Comparison of ENCODE assay signal across 21 cellular contexts in the genomic region with DNA sequence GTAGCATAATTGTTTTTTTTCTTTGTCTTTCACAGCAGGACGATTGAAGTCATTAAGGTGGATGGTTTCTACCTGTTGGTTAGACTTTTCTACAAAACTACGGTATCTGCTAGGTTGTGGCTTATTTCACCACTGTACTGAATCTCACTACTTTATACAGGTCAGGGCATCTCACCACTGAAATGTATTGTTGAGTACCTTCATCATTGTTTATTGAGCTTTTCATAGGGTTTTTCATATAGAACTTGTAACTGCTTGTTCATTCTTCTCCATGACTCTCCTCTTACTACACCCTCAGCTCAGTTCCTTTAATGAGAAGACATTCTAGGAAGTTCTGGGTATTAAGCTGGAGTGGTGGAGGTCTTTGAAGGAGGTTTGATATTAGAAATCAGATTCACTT.
DNase-seq lines count a peak whose midpoint lies in the region; ATAC-seq and TF ChIP-seq lines count a peak whose summit lies in the region.
"Had no signal": no experiment of that assay in that cellular context is flagged by ENCODE, and none has a peak within 500 bp of the region (broad histone marks: within the 10 kb centered on the region; RNA-seq: fewer than 3 reads in every experiment).

No MANE protein-coding gene starts in this region.

- peaks cover 4% of the 10 kb centered on the region for H3K4me1 Mint-ChIP-seq in MCF 10A (ENCODE audit: insufficient read depth, unreplicated experiment)
- H3K4me1 Mint-ChIP-seq: B cell had no signal

- H3K9me3 ChIP-seq in mammary epithelial cell (replicated peaks; ENCODE audit: insufficient read depth, low read length) (no peaks in the 10 kb centered on the region), BE2C (no peaks in the 10 kb centered on the region)

- TF ChIP-seq CTCF in mammary epithelial cell (conservative IDR thresholded peaks at IDR 0.05 in 1 of 2, IDR thresholded peaks at IDR 0.05 in 1 of 2; ENCODE audit: extremely low read depth in 1 of 2, insufficient read depth in 1 of 2, low read depth in 1 of 2, low read length in 2 of 2) (no peak), MCF 10A (IDR thresholded peaks at IDR 0.05; ENCODE audit: unreplicated experiment) (no peak), epithelial cell of esophagus (IDR thresholded peaks at IDR 0.05; ENCODE audit: insufficient read depth, low read depth, low read length, missing control alignments) (no peak), foreskin keratinocyte (conservative IDR thresholded peaks at IDR 0.05) (no peak), GM13976 (IDR thresholded peaks at IDR 0.05; ENCODE audit: borderline replicate concordance, control extremely low read depth, extremely low read depth, insufficient read depth, missing control alignments) (no peak), BE2C (IDR thresholded peaks at IDR 0.05; ENCODE audit: low read depth, low read length) (no peak)

- intact Hi-C loops in mammary epithelial cell (cut with micrococcal nuclease), result no loop called here
- intact Hi-C loops in MCF 10A (cut with micrococcal nuclease), result no loop called here

- peak; percentile 55 for ATAC-seq in foreskin keratinocyte
- ATAC-seq: GM12878, GM23338, HCT116 had no signal

- no peaks in the 10 kb centered on the region for H3K27me3 Mint-ChIP-seq in MCF 10A (ENCODE audit: insufficient read depth, unreplicated experiment)
- H3K27me3 Mint-ChIP-seq: CD4-positive, alpha-beta T cell; CD8-positive, alpha-beta memory T cell had no signal

- H3K4me1 ChIP-seq in mammary epithelial cell (ENCODE audit: insufficient read depth, low read length), result peaks cover 9% of the 10 kb centered on the region
- peaks cover 10% of the 10 kb centered on the region for H3K4me1 ChIP-seq in foreskin keratinocyte
- peaks cover 3% of the 10 kb centered on the region for H3K4me1 ChIP-seq in BE2C

- H3K9me3 Mint-ChIP-seq in MCF 10A (ENCODE audit: unreplicated experiment), result no peaks in the 10 kb centered on the region
- H3K9me3 Mint-ChIP-seq: CD4-positive, alpha-beta T cell; CD8-positive, alpha-beta memory T cell; HFFc6 had no signal

- no peak overlapping the region for H3K27ac ChIP-seq in mammary epithelial cell (ENCODE audit: insufficient read depth, low read depth, low read length)
- no peak overlapping the region for H3K27ac ChIP-seq in foreskin keratinocyte
- H3K27ac ChIP-seq: 22Rv1; BLaER1 treated with 17β-estradiol and CSF1 and Interleukin-3, amounts not matched to agents 10 nM and 100 nM had no signal

- DNase-seq in mammary epithelial cell (peak; percentile 69), MCF 10A (ENCODE audit: unreplicated experiment) (no peak), epithelial cell of esophagus (ENCODE audit: low read depth) (peak; percentile 47), foreskin keratinocyte (peak; percentile 52 to 63), GM13976 (ENCODE audit: low spot score) (no peak), BE2C (no peak)
- DNase-seq: CD4-positive, alpha-beta T cell; CD8-positive, alpha-beta memory T cell; DMS 273 treated with DMSO at 0.1 percent for 48 hours; DMS79; EL; GDM1; H9; HFFc6 had no signal

- WGBS in mammary epithelial cell (ENCODE audit: low coverage, missing lambda C conversion rate), result 70% methylated on average over 2 of the region's 2 CpGs

- H3K4me3 Mint-ChIP-seq in MCF 10A (ENCODE audit: unreplicated experiment), result no peak overlapping the region
- H3K4me3 Mint-ChIP-seq: B cell; CD14-positive monocyte; CD4-positive, alpha-beta T cell; CD8-positive, alpha-beta memory T cell; GM23338; H9; HFFc6 had no signal

- H4K20me1 ChIP-seq in mammary epithelial cell (ENCODE audit: insufficient read depth, low read length), result no peaks in the 10 kb centered on the region
- H4K20me1 ChIP-seq: BLaER1 treated with 17β-estradiol and CSF1 and Interleukin-3, amounts not matched to agents 10 nM and 100 nM had no signal

- BruUV-seq in mammary epithelial cell (replicated peaks; lab: Mats Ljungman, UMichigan) (no TSS peak), MCF 10A (replicated peaks; lab: Mats Ljungman, UMichigan) (no TSS peak)

- H3K9ac ChIP-seq in mammary epithelial cell (ENCODE audit: insufficient read depth, low read length), result no peak overlapping the region
- H3K9ac ChIP-seq: BLaER1 treated with 17β-estradiol and CSF1 and Interleukin-3, amounts not matched to agents 10 nM and 100 nM had no signal

- H3K27me3 ChIP-seq in mammary epithelial cell (ENCODE audit: insufficient read depth, low read length) (no peaks in the 10 kb centered on the region), foreskin keratinocyte (no peaks in the 10 kb centered on the region), BE2C (no peaks in the 10 kb centered on the region)
- H3K27me3 ChIP-seq: BLaER1 treated with 17β-estradiol and CSF1 and Interleukin-3, amounts not matched to agents 10 nM and 100 nM had no signal

- no peak overlapping the region for H2AFZ ChIP-seq in mammary epithelial cell (ENCODE audit: low read depth, low read length)
- H2AFZ ChIP-seq: GM23338 had no signal

- dilution Hi-C loops in mammary epithelial cell (cut with HindIII; ENCODE audit: low sequenced_read_pairs), result no loop called here

- POLR2A ChIA-PET in MCF 10A (lab: Yijun Ruan, JAX), result no interaction called here

- CTCF ChIA-PET in mammary epithelial cell (lab: Charles Lee; ENCODE audit: low non-redundant PET) (no interaction called here), MCF 10A (lab: Yijun Ruan, JAX) (interaction anchor here (1.0 kb wide), 2 partner anchors 11 to 269 kb away, joined by 3 read pairs; no protein-coding TSS in a partner anchor)

- no peak overlapping the region for H3K4me2 ChIP-seq in mammary epithelial cell (ENCODE audit: insufficient read depth, low read depth, low read length)
- H3K4me2 ChIP-seq: BLaER1 treated with 17β-estradiol and CSF1 and Interleukin-3, amounts not matched to agents 10 nM and 100 nM; GM23338 had no signal

- in situ Hi-C loops in mammary epithelial cell (cut with MboI; ENCODE audit: low sequenced_read_pairs in 2 of 2) (no loop called here), GM13976 (cut with MboI; ENCODE audit: low sequenced_read_pairs, unreplicated experiment) (no loop called here)

- H3K79me2 ChIP-seq in mammary epithelial cell (ENCODE audit: insufficient read depth, low read length), result peaks cover 31% of the 10 kb centered on the region

- H3K4me3 ChIP-seq in mammary epithelial cell (replicated peaks in 1 of 3; ENCODE audit: insufficient read depth in 1 of 3, low read depth in 2 of 3, low read length in 3 of 3) (no peak overlapping the region), epithelial cell of esophagus (ENCODE audit: low read length) (no peak overlapping the region), BE2C (ENCODE audit: low read depth, low read length) (no peak overlapping the region)
- H3K4me3 ChIP-seq: BLaER1 treated with 17β-estradiol and CSF1 and Interleukin-3, amounts not matched to agents 10 nM and 100 nM; GM12878; GM23338 had no signal

- H3K36me3 ChIP-seq in mammary epithelial cell (ENCODE audit: insufficient read depth, low read length) (no peaks in the 10 kb centered on the region), BE2C (no peaks in the 10 kb centered on the region)

- no peaks in the 10 kb centered on the region for H3K36me3 Mint-ChIP-seq in MCF 10A (ENCODE audit: insufficient read depth, unreplicated experiment)

- no peak overlapping the region for H3K27ac Mint-ChIP-seq in MCF 10A (ENCODE audit: low read depth, unreplicated experiment)
- H3K27ac Mint-ChIP-seq: B cell; CD14-positive monocyte; CD4-positive, alpha-beta T cell; CD8-positive, alpha-beta memory T cell; GM23338; H9; HFFc6 had no signal

Comparison
In these comparisons a context has a peak if more than half of its experiments do, and no peak if none do; other contexts are left out.
1. DNase-seq: peak in mammary epithelial cell (single experiment), epithelial cell of esophagus (single experiment) and foreskin keratinocyte (2 of 2); none in MCF 10A (single experiment), GM13976 (single experiment) and BE2C (single experiment).